11 cellular contexts compared by ENCODE assay signal in the genomic region with DNA sequence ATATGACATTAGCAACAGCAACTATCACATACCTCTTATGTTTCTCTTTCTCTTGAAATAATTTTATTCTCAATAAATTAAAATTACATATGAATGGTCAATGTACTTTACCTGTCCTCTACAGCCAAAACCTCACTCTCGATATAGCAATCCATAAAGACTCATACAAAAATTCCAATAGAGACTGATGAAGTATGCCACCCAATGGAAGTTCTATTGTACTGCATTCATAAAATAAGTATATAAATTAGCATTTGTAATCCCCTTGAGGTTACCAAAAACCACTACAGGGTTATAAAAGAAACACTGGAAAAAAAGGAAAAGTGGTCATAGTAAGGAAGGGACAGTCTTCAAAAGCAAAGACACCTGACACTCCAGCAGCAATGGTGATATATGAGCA. TPM values are rescaled to one million over a fixed set of nuclear protein-coding genes. Genes with fewer than 3 reads are reported as not detected.
DNase-seq lines count a peak whose midpoint lies in the region; ATAC-seq, FAIRE-seq and TF ChIP-seq lines count a peak whose summit lies in the region.
"Had no signal": no experiment of that assay in that cellular context is flagged by ENCODE, and none has a peak within 500 bp of the region (broad histone marks: within the 10 kb centered on the region; RNA-seq: fewer than 3 reads in every experiment).

No MANE protein-coding gene starts in this region.

- no peak for FAIRE-seq in endothelial cell of umbilical vein (lab: Jason Lieb, UNC)

- TF ChIP-seq POLR2A in endothelial cell of umbilical vein (IDR thresholded peaks at IDR 0.05; ENCODE audit: low read depth, low read length): no peak

- no peaks in the 10 kb centered on the region for H3K79me2 ChIP-seq in endothelial cell of umbilical vein (ENCODE audit: control insufficient read depth, insufficient read depth, low read length)
- no peaks in the 10 kb centered on the region for H3K79me2 ChIP-seq in osteoblast (ENCODE audit: insufficient read depth, low read length)

- H3K27me3 ChIP-seq in endothelial cell of umbilical vein (ENCODE audit: control insufficient read depth in 2 of 2, insufficient read depth in 2 of 2, low read length in 2 of 2) (no peaks in the 10 kb centered on the region), osteoblast (ENCODE audit: insufficient read depth, low read length) (peaks cover 14% of the 10 kb centered on the region)
- no peaks in the 10 kb centered on the region for H3K27me3 ChIP-seq in CD8-positive, alpha-beta T cell (ENCODE audit: insufficient read depth, low read length)

- H3K4me3 ChIP-seq in endothelial cell of umbilical vein (replicated peaks in 1 of 3; ENCODE audit: insufficient read depth in 1 of 3, low read depth in 1 of 3, low read length in 3 of 3) (no peak overlapping the region), osteoblast (ENCODE audit: insufficient read depth, low read length) (no peak overlapping the region)
- no peak overlapping the region for H3K4me3 ChIP-seq in CD8-positive, alpha-beta T cell (ENCODE audit: low read depth, low read length)
- H3K4me3 ChIP-seq: SK-N-MC had no signal

- H3K27ac ChIP-seq in endothelial cell of umbilical vein (ENCODE audit: insufficient read depth, low read depth, low read length) (no peak overlapping the region), osteoblast (ENCODE audit: low read depth, low read length) (no peak overlapping the region)
- no peak overlapping the region for H3K27ac ChIP-seq in CD8-positive, alpha-beta T cell (ENCODE audit: low read depth, low read length)
- H3K27ac ChIP-seq: SK-N-MC had no signal

- POLR2A ChIA-PET in endothelial cell of umbilical vein (lab: Charles Lee): no interaction called here
- POLR2A ChIA-PET in CD8-positive, alpha-beta T cell (lab: Charles Lee): no interaction called here

- H4K20me1 ChIP-seq in endothelial cell of umbilical vein (replicated peaks; ENCODE audit: control insufficient read depth, extremely low read depth, insufficient read depth, low read length) (no peaks in the 10 kb centered on the region), osteoblast (ENCODE audit: insufficient read depth, low read length) (no peaks in the 10 kb centered on the region)

- no peak overlapping the region for H2AFZ ChIP-seq in endothelial cell of umbilical vein (ENCODE audit: low read depth, low read length)
- H2AFZ ChIP-seq in osteoblast (ENCODE audit: low read length): no peak overlapping the region

- DNase-seq in NCI-H526 treated with DMSO at 0.1 percent for 48 hours (lab: John Stamatoyannopoulos, UW) (peak; percentile 11), endothelial cell of umbilical vein (ENCODE audit: low read depth, low spot score) (peak; percentile 25), osteoblast (ENCODE audit: insufficient read length, low spot score, missing footprints) (peak; percentile 44), NCI-H2029 (lab: John Stamatoyannopoulos, UW) (no peak)
- no peak for DNase-seq in activated CD4-positive, CD25-positive, alpha-beta regulatory T cell treated with anti-CD3 and anti-CD28 coated beads, Interleukin-2, amount 50 U/mL, for 72 hours
- DNase-seq in CD8-positive, alpha-beta T cell: no peak
- DNase-seq: activated naive CD8-positive, alpha-beta T cell treated with anti-CD3 and anti-CD28 coated beads, Interleukin-2, amount 10 ng/mL, durations not matched to agents 7 days and 5 days; mesendoderm had no signal

- H3K36me3 ChIP-seq in endothelial cell of umbilical vein (ENCODE audit: control insufficient read depth in 2 of 2, extremely low read depth in 1 of 2, insufficient read depth in 2 of 2, low read length in 2 of 2) (no peaks in the 10 kb centered on the region), osteoblast (ENCODE audit: insufficient read depth, low read length) (peaks cover 3% of the 10 kb centered on the region)
- no peaks in the 10 kb centered on the region for H3K36me3 ChIP-seq in CD8-positive, alpha-beta T cell (ENCODE audit: insufficient read depth, low read length)

- ATAC-seq in CD8-positive, alpha-beta T cell: no peak
- no peak for ATAC-seq in GM18498 (IDR thresholded peaks at IDR 0.05; ENCODE audit: unreplicated experiment)

- dilution Hi-C loops in endothelial cell of umbilical vein (cut with MboI; ENCODE audit: extremely low pct_ligation_motif_present, low sequenced_read_pairs): no loop called here

- TF ChIP-seq CTCF in GM12872 (IDR thresholded peaks at IDR 0.05; ENCODE audit: insufficient read depth, low read depth, low read length) (peak; percentile 15; the same call in 1 of the 3 replicates), endothelial cell of umbilical vein (IDR thresholded peaks at IDR 0.05; ENCODE audit: extremely low read depth in 1 of 2, insufficient read depth in 1 of 2, low read depth in 1 of 2, low read length in 2 of 2) (peak in 1 of 2 donors; percentile 13), osteoblast (IDR thresholded peaks at IDR 0.05; ENCODE audit: extremely low read depth, low read depth, low read length) (peak; percentile 51)
- TF ChIP-seq CTCF in CD8-positive, alpha-beta T cell (IDR thresholded peaks at IDR 0.05): no peak

- CTCF ChIA-PET in endothelial cell of umbilical vein (lab: Charles Lee): interaction anchor here (1.1 to 3.6 kb wide), 3 partner anchors 54 to 78 kb away, joined by 5 to 44 read pairs (median 23); no protein-coding TSS in a partner anchor
- CTCF ChIA-PET in CD8-positive, alpha-beta T cell (lab: Charles Lee): interaction anchor here (0.8 to 1.5 kb wide), 2 partner anchors 11 to 54 kb away, joined by 3 to 5 read pairs; no protein-coding TSS in a partner anchor

- H3K36me3 Mint-ChIP-seq in CD8-positive, alpha-beta T cell: peaks cover 36% of the 10 kb centered on the region

- no peaks in the 10 kb centered on the region for H3K9me3 Mint-ChIP-seq in CD8-positive, alpha-beta T cell
- H3K9me3 Mint-ChIP-seq: activated naive CD8-positive, alpha-beta T cell treated with anti-CD3 and anti-CD28 coated beads, Interleukin-2, amount 10 ng/mL, durations not matched to agents 7 days and 5 days had no signal

- intact Hi-C loops in endothelial cell of umbilical vein (cut with micrococcal nuclease): loop anchor here (1.0 kb wide), 2 partner anchors 55 to 59 kb away; no protein-coding TSS in a partner anchor
- intact Hi-C loops in CD8-positive, alpha-beta T cell (cut with DNase I, micrococcal nuclease): loop anchor here (1.0 to 5.0 kb wide), 3 partner anchors 55 to 78 kb away; no protein-coding TSS in a partner anchor

- no peaks in the 10 kb centered on the region for H3K27me3 Mint-ChIP-seq in CD8-positive, alpha-beta T cell (ENCODE audit: low read depth)
- H3K27me3 Mint-ChIP-seq: activated naive CD8-positive, alpha-beta T cell treated with anti-CD3 and anti-CD28 coated beads, Interleukin-2, amount 10 ng/mL, durations not matched to agents 7 days and 5 days had no signal

- no peaks in the 10 kb centered on the region for H3K4me1 ChIP-seq in endothelial cell of umbilical vein (ENCODE audit: control insufficient read depth, extremely low read depth, insufficient read depth, low read length)
- H3K4me1 ChIP-seq in osteoblast (ENCODE audit: insufficient read depth, low read length): peaks cover 11% of the 10 kb centered on the region
- H3K4me1 ChIP-seq in CD8-positive, alpha-beta T cell (ENCODE audit: insufficient read depth, low read length): no peaks in the 10 kb centered on the region

- no peak overlapping the region for H3K27ac Mint-ChIP-seq in CD8-positive, alpha-beta T cell
- H3K27ac Mint-ChIP-seq: activated naive CD8-positive, alpha-beta T cell treated with anti-CD3 and anti-CD28 coated beads, Interleukin-2, amount 10 ng/mL, durations not matched to agents 7 days and 5 days had no signal

- H3K4me2 ChIP-seq in endothelial cell of umbilical vein (ENCODE audit: insufficient read depth, low read length) (no peak overlapping the region), osteoblast (ENCODE audit: insufficient read depth, low read length) (no peak overlapping the region)

- no TSS peak for BruUV-seq in endothelial cell of umbilical vein (replicated peaks; lab: Mats Ljungman, UMichigan)

- no peaks in the 10 kb centered on the region for H3K4me1 Mint-ChIP-seq in CD8-positive, alpha-beta T cell (ENCODE audit: low read depth)
- H3K4me1 Mint-ChIP-seq: activated naive CD8-positive, alpha-beta T cell treated with anti-CD3 and anti-CD28 coated beads, Interleukin-2, amount 10 ng/mL, durations not matched to agents 7 days and 5 days had no signal

- H3K9me1 ChIP-seq in endothelial cell of umbilical vein (replicated peaks; ENCODE audit: control insufficient read depth, extremely low read depth, insufficient read depth, low read length): no peaks in the 10 kb centered on the region

- H3K9me3 ChIP-seq in endothelial cell of umbilical vein (replicated peaks; ENCODE audit: control insufficient read depth, insufficient read depth, low read length): no peaks in the 10 kb centered on the region
- no peaks in the 10 kb centered on the region for H3K9me3 ChIP-seq in osteoblast (ENCODE audit: low read depth, low read length)
- no peaks in the 10 kb centered on the region for H3K9me3 ChIP-seq in CD8-positive, alpha-beta T cell (ENCODE audit: low read length)

- no peak overlapping the region for H3K9ac ChIP-seq in endothelial cell of umbilical vein (replicated peaks; ENCODE audit: extremely low read depth, insufficient read depth, low read length)

- no peak overlapping the region for H3K4me3 Mint-ChIP-seq in CD8-positive, alpha-beta T cell
- H3K4me3 Mint-ChIP-seq: activated naive CD8-positive, alpha-beta T cell treated with anti-CD3 and anti-CD28 coated beads, Interleukin-2, amount 10 ng/mL, durations not matched to agents 7 days and 5 days had no signal

RNA-seq across cellular contexts. Expression of a gene that starts 32.8 kb away (rescaled TPM):
- total RNA-seq in endothelial cell of umbilical vein: not detected in 2 replicates
- not detected in 2 replicates for polyA plus RNA-seq in endothelial cell of umbilical vein
- polyA plus RNA-seq in endothelial cell of umbilical vein (2011; cell fraction: cytosol; rRNA removed): not detected in 2 replicates
- polyA plus RNA-seq in endothelial cell of umbilical vein (2011; cell fraction: nucleus; rRNA removed): not detected in 2 replicates
- polyA plus RNA-seq in endothelial cell of umbilical vein (2012): 0.07 TPM in 1 of 2 replicates, not detected in the other
- polyA minus RNA-seq in endothelial cell of umbilical vein: not detected in 2 replicates
- not detected for polyA minus RNA-seq in endothelial cell of umbilical vein (2011; cell fraction: cytosol; rRNA and poly(A)+ RNA removed)
- not detected in 2 replicates for polyA minus RNA-seq in endothelial cell of umbilical vein (2011; cell fraction: nucleus; rRNA and poly(A)+ RNA removed)
- total RNA-seq in osteoblast: not detected in 2 replicates
- not detected for total RNA-seq in CD8-positive, alpha-beta T cell
- total RNA-seq: activated naive CD8-positive, alpha-beta T cell treated with anti-CD3 and anti-CD28 coated beads, Interleukin-2, amount 10 ng/mL, durations not matched to agents 7 days and 5 days had no signal

RNA-seq across cellular contexts. Expression of a gene that starts 47.0 kb away (rescaled TPM):
- total RNA-seq in endothelial cell of umbilical vein: 9.6 and 12.0 TPM in 2 replicates
- 3.3 and 4.3 TPM in 2 replicates for polyA plus RNA-seq in endothelial cell of umbilical vein
- polyA plus RNA-seq in endothelial cell of umbilical vein (2011; cell fraction: cytosol; rRNA removed): 4.5 and 4.7 TPM in 2 replicates
- 10.8 and 15.7 TPM in 2 replicates for polyA plus RNA-seq in endothelial cell of umbilical vein (2011; cell fraction: nucleus; rRNA removed)
- polyA plus RNA-seq in endothelial cell of umbilical vein (2012): 12.4 and 12.7 TPM in 2 replicates
- 6.7 and 8.1 TPM in 2 replicates for polyA minus RNA-seq in endothelial cell of umbilical vein
- polyA minus RNA-seq in endothelial cell of umbilical vein (2011; cell fraction: cytosol; rRNA and poly(A)+ RNA removed): 5.1 TPM
- 6.9 and 10.6 TPM in 2 replicates for polyA minus RNA-seq in endothelial cell of umbilical vein (2011; cell fraction: nucleus; rRNA and poly(A)+ RNA removed)
- total RNA-seq in osteoblast: 39.8 and 47.1 TPM in 2 replicates
- 1 to 10 TPM; 8.3 to 8.4 TPM for total RNA-seq in CD8-positive, alpha-beta T cell

RNA-seq across cellular contexts. Expression of a gene that starts 49.8 kb away (rescaled TPM):
- total RNA-seq in endothelial cell of umbilical vein (not detected in 2 replicates), osteoblast (not detected in 2 replicates)
- not detected in 2 replicates for polyA plus RNA-seq in endothelial cell of umbilical vein
- not detected in 2 replicates for polyA plus RNA-seq in endothelial cell of umbilical vein (2011; cell fraction: cytosol; rRNA removed)
- not detected in 2 replicates for polyA plus RNA-seq in endothelial cell of umbilical vein (2011; cell fraction: nucleus; rRNA removed)
- not detected in 2 replicates for polyA plus RNA-seq in endothelial cell of umbilical vein (2012)
- polyA minus RNA-seq in endothelial cell of umbilical vein: not detected in 2 replicates
- polyA minus RNA-seq in endothelial cell of umbilical vein (2011; cell fraction: cytosol; rRNA and poly(A)+ RNA removed): not detected
- polyA minus RNA-seq in endothelial cell of umbilical vein (2011; cell fraction: nucleus; rRNA and poly(A)+ RNA removed): not detected in 2 replicates
- not detected for total RNA-seq in CD8-positive, alpha-beta T cell
- total RNA-seq: activated naive CD8-positive, alpha-beta T cell treated with anti-CD3 and anti-CD28 coated beads, Interleukin-2, amount 10 ng/mL, durations not matched to agents 7 days and 5 days had no signal

Comparison
In these comparisons a context has a peak if more than half of its experiments do, and no peak if none do; other contexts are left out.
1. DNase-seq: peak in NCI-H526 treated with DMSO at 0.1 percent for 48 hours (single experiment), endothelial cell of umbilical vein (single experiment) and osteoblast (single experiment); none in NCI-H2029 (single experiment), activated CD4-positive, CD25-positive, alpha-beta regulatory T cell treated with anti-CD3 and anti-CD28 coated beads, Interleukin-2, amount 50 U/mL, for 72 hours (single experiment) and CD8-positive, alpha-beta T cell (0 of 7).